ENCODE assay signal across 31 cellular contexts in genomic region chr1:67677925-67678324, GRCh38.
"Had no signal": no experiment of that assay in that cellular context is flagged by ENCODE, and none has a peak within 500 bp of the region (broad histone marks: within the 10 kb centered on the region; RNA-seq: fewer than 3 reads in every experiment).

No MANE protein-coding gene starts in this region.

- H2AFZ ChIP-seq: neural progenitor cell had no signal

- H3K9me3 ChIP-seq: ascending aorta, gastroesophageal sphincter, left lung, lower lobe of right lung, right lobe of liver, testis had no signal

- H3K27me3 Mint-ChIP-seq: activated T-cell treated with anti-CD3 and anti-CD28 coated beads, Interleukin-2, amount 50 U/mL, for 24 hours had no signal

- H3K9me3 Mint-ChIP-seq: activated CD4-positive, alpha-beta memory T cell treated with anti-CD3 and anti-CD28 coated beads, Interleukin-2, amount 10 ng/mL, durations not matched to agents 7 days and 5 days; activated CD4-positive, alpha-beta T cell treated with anti-CD3 and anti-CD28 coated beads, Interleukin-2, amount 10 ng/mL, durations not matched to agents 7 days and 5 days; activated naive CD4-positive, alpha-beta T cell treated with anti-CD3 and anti-CD28 coated beads, Interleukin-2, amount 10 ng/mL, durations not matched to agents 7 days and 5 days; activated T-cell treated with anti-CD3 and anti-CD28 coated beads, Interleukin-2, amount 50 U/mL, for 24 hours; naive thymus-derived CD8-positive, alpha-beta T cell; neural progenitor cell; WTC11 had no signal

- H3K36me3 ChIP-seq: ascending aorta, brain microvascular endothelial cell, gastroesophageal sphincter, left lung, lower lobe of right lung, neural progenitor cell, right lobe of liver had no signal

- H3K27ac Mint-ChIP-seq: activated CD4-positive, alpha-beta memory T cell treated with anti-CD3 and anti-CD28 coated beads, Interleukin-2, amount 10 ng/mL, durations not matched to agents 7 days and 5 days; activated CD4-positive, alpha-beta T cell treated with anti-CD3 and anti-CD28 coated beads, Interleukin-2, amount 10 ng/mL, durations not matched to agents 7 days and 5 days; activated naive CD4-positive, alpha-beta T cell treated with anti-CD3 and anti-CD28 coated beads, Interleukin-2, amount 10 ng/mL, durations not matched to agents 7 days and 5 days; activated naive CD8-positive, alpha-beta T cell treated with anti-CD3 and anti-CD28 coated beads, Interleukin-2, amount 10 ng/mL, durations not matched to agents 7 days and 5 days; activated T-cell treated with anti-CD3 and anti-CD28 coated beads, Interleukin-2, amount 50 U/mL, for 24 hours; neural progenitor cell; WTC11 had no signal

- H3K4me1 ChIP-seq: gastroesophageal sphincter, right lobe of liver, testis had no signal

- H3K4me2 ChIP-seq: neural progenitor cell had no signal

- H3K4me3 Mint-ChIP-seq: activated CD4-positive, alpha-beta memory T cell treated with anti-CD3 and anti-CD28 coated beads, Interleukin-2, amount 10 ng/mL, durations not matched to agents 7 days and 5 days; activated CD4-positive, alpha-beta T cell treated with anti-CD3 and anti-CD28 coated beads, Interleukin-2, amount 10 ng/mL, durations not matched to agents 7 days and 5 days; activated naive CD4-positive, alpha-beta T cell treated with anti-CD3 and anti-CD28 coated beads, Interleukin-2, amount 10 ng/mL, durations not matched to agents 7 days and 5 days; activated naive CD8-positive, alpha-beta T cell treated with anti-CD3 and anti-CD28 coated beads, Interleukin-2, amount 10 ng/mL, durations not matched to agents 7 days and 5 days; activated T-cell treated with anti-CD3 and anti-CD28 coated beads, Interleukin-2, amount 50 U/mL, for 24 hours; naive thymus-derived CD8-positive, alpha-beta T cell; neural progenitor cell; WTC11 had no signal

- H3K4me3 ChIP-seq: ascending aorta, coronary artery, dorsolateral prefrontal cortex, gastroesophageal sphincter, left lung, lower lobe of right lung, neural progenitor cell, right lobe of liver, testis had no signal

- H3K27ac ChIP-seq: ascending aorta, brain microvascular endothelial cell, coronary artery, dorsolateral prefrontal cortex, gastroesophageal sphincter, left lung, lower lobe of right lung, neural progenitor cell, right lobe of liver, testis had no signal

- DNase-seq: activated CD4-positive, alpha-beta memory T cell treated with anti-CD3 and anti-CD28 coated beads, Interleukin-2, amount 10 ng/mL, durations not matched to agents 7 days and 5 days; activated CD4-positive, alpha-beta T cell treated with anti-CD3 and anti-CD28 coated beads for 1 hour; activated CD4-positive, alpha-beta T cell treated with anti-CD3 and anti-CD28 coated beads, Interleukin-2, amount 10 ng/mL, durations not matched to agents 7 days and 5 days; activated CD8-positive, alpha-beta memory T cell treated with anti-CD3 and anti-CD28 coated beads, Interleukin-2, amount 50 U/mL, for 48 hours; activated gamma-delta T cell; activated naive CD4-positive, alpha-beta T cell treated with anti-CD3 and anti-CD28 coated beads, Interleukin-2, amount 10 ng/mL, durations not matched to agents 7 days and 5 days; activated naive CD8-positive, alpha-beta T cell treated with anti-CD3 and anti-CD28 coated beads, Interleukin-2, amount 10 ng/mL, durations not matched to agents 7 days and 5 days; activated T-cell treated with anti-CD3 and anti-CD28 coated beads, Interleukin-2, amount 50 U/mL, for 24 hours; brain microvascular endothelial cell; dorsolateral prefrontal cortex; effector memory CD4-positive, alpha-beta T cell; head of caudate nucleus; kidney glomerular epithelial cell; left lung; lower lobe of right lung; mesenchymal stem cell; naive thymus-derived CD8-positive, alpha-beta T cell; posterior cingulate gyrus; right lobe of liver; stimulated activated CD4-positive, alpha-beta T cell treated with anti-CD3 and anti-CD28 coated beads, Interleukin-12 subunit alpha, Interleukin-12 subunit beta, amount 100 ng/mL, for 4 hours; stimulated activated CD4-positive, alpha-beta T cell treated with anti-CD3 and anti-CD28 coated beads, Interleukin-4, amount 100 ng/mL, for 1 hour; stimulated activated naive CD8-positive, alpha-beta T cell treated with anti-CD3 and anti-CD28 coated beads, Interleukin-15, Interleukin-2, amounts not matched to agents 100 U/mL and 50 U/mL, for 24 hours; T1000; testis; trophoblast cell had no signal

- ATAC-seq: gastroesophageal sphincter; left lung; lower lobe of right lung; naive thymus-derived CD8-positive, alpha-beta T cell; right lobe of liver; stimulated activated naive CD8-positive, alpha-beta T cell treated with anti-CD3 and anti-CD28 coated beads, Interleukin-15, Interleukin-2, amounts not matched to agents 100 U/mL and 50 U/mL, for 24 hours had no signal

- H3K27me3 ChIP-seq: ascending aorta, brain microvascular endothelial cell, dorsolateral prefrontal cortex, gastroesophageal sphincter, left lung, neural progenitor cell, right lobe of liver, testis had no signal

- H3K36me3 Mint-ChIP-seq: activated naive CD4-positive, alpha-beta T cell treated with anti-CD3 and anti-CD28 coated beads, Interleukin-2, amount 10 ng/mL, durations not matched to agents 7 days and 5 days; activated naive CD8-positive, alpha-beta T cell treated with anti-CD3 and anti-CD28 coated beads, Interleukin-2, amount 10 ng/mL, durations not matched to agents 7 days and 5 days; naive thymus-derived CD8-positive, alpha-beta T cell; neural progenitor cell; WTC11 had no signal

- FAIRE-seq: urothelium cell line had no signal
